In the genomic region with DNA sequence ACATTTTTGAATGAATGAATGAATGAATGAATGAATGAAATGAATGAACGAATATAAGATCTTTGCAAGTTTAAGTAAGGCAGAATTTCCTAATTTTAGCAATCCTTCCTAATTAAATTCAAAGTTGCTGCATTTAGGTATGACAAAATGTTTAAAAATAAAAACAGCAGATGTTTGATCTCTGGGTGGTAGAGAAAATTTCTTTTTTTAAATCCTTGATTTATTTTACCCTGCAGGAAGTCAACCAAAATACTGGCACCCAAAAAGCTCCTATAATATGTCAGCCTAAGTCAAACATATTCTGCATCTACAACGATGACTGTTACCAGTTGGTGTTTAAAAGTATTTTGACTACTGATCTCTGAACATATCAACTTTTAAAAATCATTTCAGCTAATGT, we compare ENCODE assay signal across 2 cellular contexts.
A peak's percentile ranks its signal among the peaks of the same experiment; 100 is the strongest.
TF ChIP-seq lines count a peak whose summit lies in the region.

No MANE protein-coding gene starts in this region.

TF ChIP-seq in GM12878, 131 proteins besides CTCF, POLR2A, EP300 and RAD21:
- TF ChIP-seq ZNF24 (IDR thresholded peaks at IDR 0.05) (peak; percentile 83), ZSCAN29 (IDR thresholded peaks at IDR 0.05) (no peak), RFX5 (IDR thresholded peaks at IDR 0.05; ENCODE audit: low read depth, low read length) (no peak)
- TF ChIP-seq, protein P1, sequence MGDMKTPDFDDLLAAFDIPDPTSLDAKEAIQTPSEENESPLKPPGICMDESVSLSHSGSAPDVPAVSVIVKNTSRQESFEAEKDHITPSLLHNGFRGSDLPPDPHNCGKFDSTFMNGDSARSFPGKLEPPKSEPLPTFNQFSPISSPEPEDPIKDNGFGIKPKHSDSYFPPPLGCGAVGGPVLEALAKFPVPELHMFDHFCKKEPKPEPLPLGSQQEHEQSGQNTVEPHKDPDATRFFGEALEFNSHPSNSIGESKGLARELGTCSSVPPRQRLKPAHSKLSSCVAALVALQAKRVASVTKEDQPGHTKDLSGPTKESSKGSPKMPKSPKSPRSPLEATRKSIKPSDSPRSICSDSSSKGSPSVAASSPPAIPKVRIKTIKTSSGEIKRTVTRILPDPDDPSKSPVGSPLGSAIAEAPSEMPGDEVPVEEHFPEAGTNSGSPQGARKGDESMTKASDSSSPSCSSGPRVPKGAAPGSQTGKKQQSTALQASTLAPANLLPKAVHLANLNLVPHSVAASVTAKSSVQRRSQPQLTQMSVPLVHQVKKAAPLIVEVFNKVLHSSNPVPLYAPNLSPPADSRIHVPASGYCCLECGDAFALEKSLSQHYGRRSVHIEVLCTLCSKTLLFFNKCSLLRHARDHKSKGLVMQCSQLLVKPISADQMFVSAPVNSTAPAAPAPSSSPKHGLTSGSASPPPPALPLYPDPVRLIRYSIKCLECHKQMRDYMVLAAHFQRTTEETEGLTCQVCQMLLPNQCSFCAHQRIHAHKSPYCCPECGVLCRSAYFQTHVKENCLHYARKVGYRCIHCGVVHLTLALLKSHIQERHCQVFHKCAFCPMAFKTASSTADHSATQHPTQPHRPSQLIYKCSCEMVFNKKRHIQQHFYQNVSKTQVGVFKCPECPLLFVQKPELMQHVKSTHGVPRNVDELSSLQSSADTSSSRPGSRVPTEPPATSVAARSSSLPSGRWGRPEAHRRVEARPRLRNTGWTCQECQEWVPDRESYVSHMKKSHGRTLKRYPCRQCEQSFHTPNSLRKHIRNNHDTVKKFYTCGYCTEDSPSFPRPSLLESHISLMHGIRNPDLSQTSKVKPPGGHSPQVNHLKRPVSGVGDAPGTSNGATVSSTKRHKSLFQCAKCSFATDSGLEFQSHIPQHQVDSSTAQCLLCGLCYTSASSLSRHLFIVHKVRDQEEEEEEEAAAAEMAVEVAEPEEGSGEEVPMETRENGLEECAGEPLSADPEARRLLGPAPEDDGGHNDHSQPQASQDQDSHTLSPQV (IDR thresholded peaks at IDR 0.05) = no peak

TF ChIP-seq in endothelial cell of umbilical vein, 7 proteins besides CTCF, POLR2A, EP300 and RAD21:
- no peak for TF ChIP-seq EZH2 (IDR thresholded peaks at IDR 0.05; ENCODE audit: borderline replicate concordance, low read depth, low read length, severe bottlenecking)
- TF ChIP-seq POLR2AphosphoS5 (IDR thresholded peaks at IDR 0.05; ENCODE audit: insufficient read depth, low read depth, low read length) = no peak
- no peak for TF ChIP-seq GATA2 (IDR thresholded peaks at IDR 0.05; ENCODE audit: insufficient read depth, insufficient read length, low read depth, low read length)
- no peak for TF ChIP-seq JUN (IDR thresholded peaks at IDR 0.05; ENCODE audit: borderline replicate concordance, insufficient read depth, insufficient read length, low read depth)
- TF ChIP-seq, protein P2, sequence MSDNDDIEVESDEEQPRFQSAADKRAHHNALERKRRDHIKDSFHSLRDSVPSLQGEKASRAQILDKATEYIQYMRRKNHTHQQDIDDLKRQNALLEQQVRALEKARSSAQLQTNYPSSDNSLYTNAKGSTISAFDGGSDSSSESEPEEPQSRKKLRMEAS (IDR thresholded peaks at IDR 0.05; ENCODE audit: insufficient read depth, insufficient read length) = no peak
- no peak for TF ChIP-seq MYC (IDR thresholded peaks at IDR 0.05; ENCODE audit: low read depth, low read length)
- no peak for TF ChIP-seq FOS (IDR thresholded peaks at IDR 0.05; ENCODE audit: borderline replicate concordance, insufficient read depth, low read length)
TF ChIP-seq in endothelial cell of umbilical vein: peak in this region for 0.
